ENCODE assay signal across 8 cellular contexts in the genomic region with DNA sequence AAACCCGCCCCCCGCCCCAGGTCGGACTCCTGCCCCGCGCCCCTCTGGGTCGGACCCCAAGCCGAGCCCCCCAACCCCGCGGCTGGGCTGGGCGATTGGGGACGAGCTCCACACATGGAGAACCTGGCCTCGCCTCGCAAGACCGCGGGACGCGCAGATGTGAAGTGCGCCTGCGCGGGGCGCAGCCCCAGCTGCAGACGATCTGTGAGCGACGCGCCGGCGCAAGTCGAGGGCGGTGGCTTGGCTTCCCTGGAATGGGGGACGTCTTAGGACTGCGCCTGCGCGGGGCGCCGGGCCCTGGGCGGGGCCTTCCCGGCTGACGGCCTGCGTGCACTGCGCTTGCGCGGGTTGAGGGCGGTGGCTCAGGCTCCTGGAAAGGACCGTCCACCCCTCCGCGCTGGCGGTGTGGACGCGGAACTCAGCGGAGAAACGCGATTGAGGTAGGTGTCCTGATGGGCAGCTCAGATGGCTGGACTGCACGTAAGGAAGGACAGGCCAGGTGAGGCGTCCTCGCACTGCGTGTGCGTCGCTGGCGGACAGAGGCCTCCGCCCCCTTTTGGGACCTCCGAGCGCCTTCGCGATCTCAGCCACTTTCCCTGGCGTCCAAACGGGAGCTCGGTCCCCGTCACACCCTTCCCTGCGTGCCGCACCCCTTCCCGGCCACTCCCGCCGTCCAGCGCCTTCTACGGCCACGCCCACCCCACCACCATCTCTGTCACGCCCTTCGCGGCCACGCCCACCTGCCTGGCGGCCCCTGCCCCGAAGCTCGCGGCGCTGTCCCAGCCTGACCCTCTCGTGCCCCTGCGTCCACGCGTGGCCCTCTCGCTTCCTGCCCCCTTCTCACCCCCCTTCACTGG. TPM values are rescaled to one million over a fixed set of nuclear protein-coding genes. Genes with fewer than 3 reads are reported as not detected.
DNase-seq lines count a peak whose midpoint lies in the region; ATAC-seq and TF ChIP-seq lines count a peak whose summit lies in the region.

A gene (plus strand): TSS at position 351 of the 857 bp plus-strand sequence. CDS start 1,278 bp downstream, outside the sequence.

- no peaks in the 10 kb centered on the region for H3K9me3 Mint-ChIP-seq in CD4-positive, alpha-beta T cell
- H3K9me3 Mint-ChIP-seq in activated CD4-positive, alpha-beta memory T cell treated with anti-CD3 and anti-CD28 coated beads for 36 hours: no peaks in the 10 kb centered on the region

- peak; percentile 84 for ATAC-seq in CD4-positive, alpha-beta T cell (ENCODE audit: poor library complexity)
- ATAC-seq in GM19452 (IDR thresholded peaks at IDR 0.05; ENCODE audit: unreplicated experiment): peak; percentile 87

- H3K36me3 ChIP-seq in liver (ENCODE audit: control insufficient read depth in 4 of 4, insufficient read depth in 3 of 4, low read depth in 1 of 4, low read length in 3 of 4): peaks cover 0 to 3% (median 0%) of the 10 kb centered on the region in 4 donors

- H3K36me3 Mint-ChIP-seq in CD4-positive, alpha-beta T cell (ENCODE audit: low read depth): peaks cover 49% of the 10 kb centered on the region
- peaks cover 10% of the 10 kb centered on the region for H3K36me3 Mint-ChIP-seq in activated CD4-positive, alpha-beta memory T cell treated with anti-CD3 and anti-CD28 coated beads for 36 hours

- peak; percentile 94 to 99 (median 98) for DNase-seq in CD4-positive, alpha-beta T cell
- DNase-seq in HK-2 (ENCODE audit: unreplicated experiment): peak; percentile 95
- DNase-seq in NCI-H82 treated with DMSO at 0.1 percent for 48 hours (lab: John Stamatoyannopoulos, UW; ENCODE audit: unreplicated experiment): peak; percentile 85
- DNase-seq in activated CD4-positive, alpha-beta memory T cell treated with anti-CD3 and anti-CD28 coated beads for 36 hours: peak; percentile 98
- peak; percentile 93 to 97 for DNase-seq in dermis microvascular lymphatic vessel endothelial cell (ENCODE audit: low read depth in 2 of 2)
- DNase-seq in stimulated activated CD4-positive, alpha-beta T cell treated with anti-CD3 and anti-CD28 coated beads, Interleukin-4, amount 100 ng/mL, for 1 hour: peak; percentile 98

- peak within 1 kb of the TSS; percentile 65 to 84 for H3K9ac ChIP-seq in liver (ENCODE audit: low read depth in 1 of 2, low read length in 2 of 2)

- intact Hi-C loops in CD4-positive, alpha-beta T cell (cut with DNase I, micrococcal nuclease): loop anchor here in 1 of 2 experiments (1.0 kb wide), 2 partner anchors 76 to 85 kb away; no protein-coding TSS in a partner anchor
- intact Hi-C loops in activated CD4-positive, alpha-beta memory T cell treated with anti-CD3 and anti-CD28 coated beads for 36 hours (cut with micrococcal nuclease): loop anchor here (1.0 to 2.0 kb wide), 2 partner anchors 15 to 177 kb away; a partner anchor contains a TSS

- H3K27ac ChIP-seq in CD4-positive, alpha-beta T cell (ENCODE audit: low read depth, low read length): peak within 1 kb of the TSS; percentile 97
- peak within 1 kb of the TSS; percentile 77 to 96 for H3K27ac ChIP-seq in liver (ENCODE audit: low read depth in 1 of 2, low read length in 2 of 2)

- H3K9me3 ChIP-seq in CD4-positive, alpha-beta T cell (ENCODE audit: control insufficient read depth, low read length): no peaks in the 10 kb centered on the region
- no peaks in the 10 kb centered on the region for H3K9me3 ChIP-seq in liver (ENCODE audit: control insufficient read depth in 4 of 4, low read length in 3 of 4)

- H3K27me3 Mint-ChIP-seq in CD4-positive, alpha-beta T cell: no peaks in the 10 kb centered on the region
- H3K27me3 Mint-ChIP-seq in activated CD4-positive, alpha-beta memory T cell treated with anti-CD3 and anti-CD28 coated beads for 36 hours: no peaks in the 10 kb centered on the region

- TF ChIP-seq RAD21 in liver (IDR thresholded peaks at IDR 0.05): no peak

- TF ChIP-seq CTCF in CD4-positive, alpha-beta T cell (IDR thresholded peaks at IDR 0.05): no peak
- TF ChIP-seq CTCF in liver (IDR thresholded peaks at IDR 0.05; ENCODE audit: low read depth, low read length, missing input control): peak; percentile 8

- H3K27me3 ChIP-seq in CD4-positive, alpha-beta T cell (ENCODE audit: control insufficient read depth, insufficient read depth, low read length): no peaks in the 10 kb centered on the region
- no peaks in the 10 kb centered on the region for H3K27me3 ChIP-seq in liver (ENCODE audit: control insufficient read depth in 4 of 4, insufficient read depth in 4 of 4, low read length in 3 of 4)

- H3K4me3 ChIP-seq in liver (ENCODE audit: low read depth in 1 of 3, low read length in 3 of 3): peak within 1 kb of the TSS; percentile 76 to 99 (median 98)

- H3K4me1 Mint-ChIP-seq in CD4-positive, alpha-beta T cell (ENCODE audit: low read depth): peaks cover 86% of the 10 kb centered on the region
- H3K4me1 Mint-ChIP-seq in activated CD4-positive, alpha-beta memory T cell treated with anti-CD3 and anti-CD28 coated beads for 36 hours (ENCODE audit: low read depth): peaks cover 58% of the 10 kb centered on the region

- H3K4me1 ChIP-seq in liver (ENCODE audit: control insufficient read depth in 4 of 4, insufficient read depth in 4 of 4, low read length in 3 of 4): peaks cover 5 to 22% (median 10%) of the 10 kb centered on the region in 4 donors

- CTCF ChIA-PET in CD4-positive, alpha-beta T cell (lab: Charles Lee): interaction anchor here (0.8 to 3.9 kb wide), 2 partner anchors 26 to 84 kb away, joined by 3 to 12 read pairs; no protein-coding TSS in a partner anchor
- CTCF ChIA-PET in activated CD4-positive, alpha-beta memory T cell treated with anti-CD3 and anti-CD28 coated beads for 36 hours (lab: Charles Lee): interaction anchor here (0.8 to 1.0 kb wide), 2 partner anchors 14 to 79 kb away, joined by 3 to 4 read pairs; no protein-coding TSS in a partner anchor

- WGBS in liver: under 1% methylated on average over 90 of the region's 90 CpGs

- H3K4me3 Mint-ChIP-seq in CD4-positive, alpha-beta T cell: peak within 1 kb of the TSS; percentile 100
- H3K4me3 Mint-ChIP-seq in activated CD4-positive, alpha-beta memory T cell treated with anti-CD3 and anti-CD28 coated beads for 36 hours: peak within 1 kb of the TSS; percentile 90

- H3K27ac Mint-ChIP-seq in CD4-positive, alpha-beta T cell: peak within 1 kb of the TSS; percentile 97
- peak within 1 kb of the TSS; percentile 86 for H3K27ac Mint-ChIP-seq in activated CD4-positive, alpha-beta memory T cell treated with anti-CD3 and anti-CD28 coated beads for 36 hours

- POLR2A ChIA-PET in CD4-positive, alpha-beta T cell (lab: Charles Lee): interaction anchor here (0.6 to 7.3 kb wide), 34 partner anchors 9 to 350 kb away, joined by 3 to 130 read pairs (median 5); a partner anchor contains a TSS
- POLR2A ChIA-PET in activated CD4-positive, alpha-beta memory T cell treated with anti-CD3 and anti-CD28 coated beads for 36 hours (lab: Charles Lee): interaction anchor here (1.2 to 1.7 kb wide), 4 partner anchors 32 to 176 kb away, joined by 3 to 7 read pairs (median 4); no protein-coding TSS in a partner anchor

TF ChIP-seq in liver, 16 proteins besides CTCF, POLR2A, EP300 and RAD21:
- TF ChIP-seq YY1 (IDR thresholded peaks at IDR 0.05) (peak; percentile 56), RXRA (IDR thresholded peaks at IDR 0.05) (peak in 1 of 2 donors; percentile 28)
- TF ChIP-seq, protein P1, sequence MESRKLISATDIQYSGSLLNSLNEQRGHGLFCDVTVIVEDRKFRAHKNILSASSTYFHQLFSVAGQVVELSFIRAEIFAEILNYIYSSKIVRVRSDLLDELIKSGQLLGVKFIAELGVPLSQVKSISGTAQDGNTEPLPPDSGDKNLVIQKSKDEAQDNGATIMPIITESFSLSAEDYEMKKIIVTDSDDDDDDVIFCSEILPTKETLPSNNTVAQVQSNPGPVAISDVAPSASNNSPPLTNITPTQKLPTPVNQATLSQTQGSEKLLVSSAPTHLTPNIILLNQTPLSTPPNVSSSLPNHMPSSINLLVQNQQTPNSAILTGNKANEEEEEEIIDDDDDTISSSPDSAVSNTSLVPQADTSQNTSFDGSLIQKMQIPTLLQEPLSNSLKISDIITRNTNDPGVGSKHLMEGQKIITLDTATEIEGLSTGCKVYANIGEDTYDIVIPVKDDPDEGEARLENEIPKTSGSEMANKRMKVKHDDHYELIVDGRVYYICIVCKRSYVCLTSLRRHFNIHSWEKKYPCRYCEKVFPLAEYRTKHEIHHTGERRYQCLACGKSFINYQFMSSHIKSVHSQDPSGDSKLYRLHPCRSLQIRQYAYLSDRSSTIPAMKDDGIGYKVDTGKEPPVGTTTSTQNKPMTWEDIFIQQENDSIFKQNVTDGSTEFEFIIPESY (IDR thresholded peaks at IDR 0.05): no peak
- TF ChIP-seq, protein P2, sequence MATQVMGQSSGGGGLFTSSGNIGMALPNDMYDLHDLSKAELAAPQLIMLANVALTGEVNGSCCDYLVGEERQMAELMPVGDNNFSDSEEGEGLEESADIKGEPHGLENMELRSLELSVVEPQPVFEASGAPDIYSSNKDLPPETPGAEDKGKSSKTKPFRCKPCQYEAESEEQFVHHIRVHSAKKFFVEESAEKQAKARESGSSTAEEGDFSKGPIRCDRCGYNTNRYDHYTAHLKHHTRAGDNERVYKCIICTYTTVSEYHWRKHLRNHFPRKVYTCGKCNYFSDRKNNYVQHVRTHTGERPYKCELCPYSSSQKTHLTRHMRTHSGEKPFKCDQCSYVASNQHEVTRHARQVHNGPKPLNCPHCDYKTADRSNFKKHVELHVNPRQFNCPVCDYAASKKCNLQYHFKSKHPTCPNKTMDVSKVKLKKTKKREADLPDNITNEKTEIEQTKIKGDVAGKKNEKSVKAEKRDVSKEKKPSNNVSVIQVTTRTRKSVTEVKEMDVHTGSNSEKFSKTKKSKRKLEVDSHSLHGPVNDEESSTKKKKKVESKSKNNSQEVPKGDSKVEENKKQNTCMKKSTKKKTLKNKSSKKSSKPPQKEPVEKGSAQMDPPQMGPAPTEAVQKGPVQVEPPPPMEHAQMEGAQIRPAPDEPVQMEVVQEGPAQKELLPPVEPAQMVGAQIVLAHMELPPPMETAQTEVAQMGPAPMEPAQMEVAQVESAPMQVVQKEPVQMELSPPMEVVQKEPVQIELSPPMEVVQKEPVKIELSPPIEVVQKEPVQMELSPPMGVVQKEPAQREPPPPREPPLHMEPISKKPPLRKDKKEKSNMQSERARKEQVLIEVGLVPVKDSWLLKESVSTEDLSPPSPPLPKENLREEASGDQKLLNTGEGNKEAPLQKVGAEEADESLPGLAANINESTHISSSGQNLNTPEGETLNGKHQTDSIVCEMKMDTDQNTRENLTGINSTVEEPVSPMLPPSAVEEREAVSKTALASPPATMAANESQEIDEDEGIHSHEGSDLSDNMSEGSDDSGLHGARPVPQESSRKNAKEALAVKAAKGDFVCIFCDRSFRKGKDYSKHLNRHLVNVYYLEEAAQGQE (IDR thresholded peaks at IDR 0.05): peak; percentile 8

RNA-seq across cellular contexts. Expression of the gene that starts here (rescaled TPM):
- total RNA-seq in CD4-positive, alpha-beta T cell: 100 to 1,000 TPM in 1 of 2 experiments, 10 to 100 TPM in 1; 97.1 to 101 TPM
- 10 to 100 TPM; 85.4 to 90.7 TPM for total RNA-seq in activated CD4-positive, alpha-beta memory T cell treated with anti-CD3 and anti-CD28 coated beads for 36 hours
- total RNA-seq in dermis microvascular lymphatic vessel endothelial cell (96.2 and 141 TPM in 2 replicates), liver (10 to 100 TPM; 27.3 to 29.2 TPM)
- polyA plus RNA-seq in liver: 10 to 100 TPM; 17.9 to 19.0 TPM

Comparison
In these comparisons a context has a peak if more than half of its experiments do, and no peak if none do; other contexts are left out.
1. Peak in every context shown above with its lines: DNase-seq, ATAC-seq, H3K4me3 ChIP-seq and H3K27ac ChIP-seq.